ENCODE assay signal across 1 cellular context in genomic region chr11:69985331-69985653, GRCh38.
TF ChIP-seq lines count a peak whose summit lies in the region.

No MANE protein-coding gene starts in this region.

TF ChIP-seq in SK-N-SH, 30 proteins besides CTCF, POLR2A, EP300 and RAD21 (continued from another document):
- TF ChIP-seq POLR2AphosphoS5 (IDR thresholded peaks at IDR 0.05; ENCODE audit: low read depth, low read length) = no peak
- no peak for TF ChIP-seq TCF12 (IDR thresholded peaks at IDR 0.05)
- TF ChIP-seq USF1 (IDR thresholded peaks at IDR 0.05; ENCODE audit: borderline replicate concordance, low read depth) = no peak
TF ChIP-seq in SK-N-SH: peak in this region for 0.
